In the genomic region with DNA sequence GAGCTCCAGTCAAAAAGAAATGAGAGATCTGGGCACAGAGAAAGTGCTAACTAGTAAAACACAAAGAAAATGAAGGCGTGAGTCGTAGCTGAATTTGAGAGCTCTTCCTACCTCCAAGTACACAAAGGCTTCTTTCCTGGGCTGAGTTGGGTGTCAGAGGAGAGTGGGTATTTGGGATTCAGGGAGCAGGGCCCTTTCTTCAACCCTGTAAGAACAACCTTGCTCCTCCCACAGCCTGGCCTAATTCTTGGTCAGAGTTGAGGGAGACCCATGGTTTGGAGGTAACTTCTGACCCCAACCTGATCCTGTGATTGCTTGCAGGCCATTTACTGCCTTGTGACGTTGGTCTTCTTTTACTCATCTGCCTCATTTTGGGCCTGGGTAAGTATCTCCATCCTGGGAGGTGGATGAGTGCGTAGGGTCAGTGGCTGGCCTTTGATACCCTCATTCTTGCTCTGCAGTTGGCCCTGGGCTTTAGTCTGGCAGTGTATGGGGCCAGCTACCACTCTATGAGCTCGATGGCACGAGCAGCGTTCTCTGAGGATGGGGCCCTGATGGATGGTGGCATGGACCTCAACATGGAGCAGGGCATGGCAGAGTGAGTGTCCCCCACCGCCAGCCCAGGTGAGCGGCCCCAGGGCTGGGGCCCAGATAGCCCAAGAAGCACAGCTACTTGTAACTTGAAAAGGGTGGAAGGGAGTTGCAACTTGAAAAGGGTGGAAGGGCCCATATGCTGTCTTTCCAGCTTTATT, we compare ENCODE assay signal across 1 cellular context.
TF ChIP-seq lines count a peak whose summit lies in the region.

No MANE protein-coding gene starts in this region.

TF ChIP-seq in endothelial cell of umbilical vein, 7 proteins besides CTCF, POLR2A, EP300 and RAD21:
- TF ChIP-seq GATA2 (IDR thresholded peaks at IDR 0.05; ENCODE audit: insufficient read depth, insufficient read length, low read depth, low read length) (no peak), POLR2AphosphoS5 (IDR thresholded peaks at IDR 0.05; ENCODE audit: insufficient read depth, low read depth, low read length) (no peak), MYC (IDR thresholded peaks at IDR 0.05; ENCODE audit: low read depth, low read length) (no peak), FOS (IDR thresholded peaks at IDR 0.05; ENCODE audit: borderline replicate concordance, insufficient read depth, low read length) (no peak), JUN (IDR thresholded peaks at IDR 0.05; ENCODE audit: borderline replicate concordance, insufficient read depth, insufficient read length, low read depth) (no peak), EZH2 (IDR thresholded peaks at IDR 0.05; ENCODE audit: borderline replicate concordance, low read depth, low read length, severe bottlenecking) (no peak)
- TF ChIP-seq, protein P1, sequence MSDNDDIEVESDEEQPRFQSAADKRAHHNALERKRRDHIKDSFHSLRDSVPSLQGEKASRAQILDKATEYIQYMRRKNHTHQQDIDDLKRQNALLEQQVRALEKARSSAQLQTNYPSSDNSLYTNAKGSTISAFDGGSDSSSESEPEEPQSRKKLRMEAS (IDR thresholded peaks at IDR 0.05; ENCODE audit: insufficient read depth, insufficient read length) = no peak
